8 cellular contexts compared by ENCODE assay signal in the genomic region with DNA sequence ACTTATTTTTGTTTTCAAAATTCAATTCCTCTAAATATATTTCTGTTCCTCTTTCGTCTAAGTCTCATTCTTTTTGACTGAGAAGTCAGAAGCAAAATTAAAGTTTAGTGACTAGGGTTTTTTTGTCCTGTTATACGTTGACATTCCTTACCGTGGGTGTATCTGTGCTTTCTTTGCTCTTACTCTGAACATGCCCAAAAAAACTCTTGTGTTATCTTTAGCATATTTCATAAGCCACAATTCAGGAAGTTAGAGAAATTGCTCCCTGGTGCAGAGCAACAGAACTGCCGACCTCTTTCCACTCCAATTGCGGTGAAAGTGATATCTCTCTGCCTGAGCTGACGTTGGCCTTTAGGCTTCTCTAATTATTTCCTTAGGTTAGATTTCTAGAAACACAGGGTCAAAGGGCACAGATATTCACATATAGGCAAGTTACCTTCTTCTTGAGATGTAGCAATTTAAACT.
DNase-seq lines count a peak whose midpoint lies in the region; ATAC-seq and TF ChIP-seq lines count a peak whose summit lies in the region.

No MANE protein-coding gene starts in this region.

- CTCF ChIA-PET in WTC11 (lab: Charles Lee): interaction anchor here (0.6 to 2.9 kb wide), 5 partner anchors 16 to 84 kb away, joined by 3 to 17 read pairs (median 5); no protein-coding TSS in a partner anchor

- H3K4me3 ChIP-seq in OCI-LY1 (ENCODE audit: low read depth, low read length, poor library complexity, severe bottlenecking): peak overlapping the region; percentile 13
- no peak overlapping the region for H3K4me3 ChIP-seq in cardiac fibroblast (replicated peaks in 1 of 2; ENCODE audit: low read depth in 2 of 2, low read length in 2 of 2)

- peak overlapping the region; percentile 90 for H3K27ac ChIP-seq in OCI-LY1 (ENCODE audit: low read depth, low read length, poor library complexity, severe bottlenecking)

- H3K27ac Mint-ChIP-seq in WTC11: no peak overlapping the region

- no peak for ATAC-seq in WTC11

- TF ChIP-seq CTCF in OCI-LY1 (IDR thresholded peaks at IDR 0.05; ENCODE audit: low read length) (no peak), cardiac fibroblast (IDR thresholded peaks at IDR 0.05; ENCODE audit: low read depth, low read length) (no peak), WTC11 (IDR thresholded peaks at IDR 0.05) (no peak)

- no peaks in the 10 kb centered on the region for H3K36me3 Mint-ChIP-seq in WTC11

- peaks cover 33% of the 10 kb centered on the region for H3K4me1 ChIP-seq in OCI-LY1 (ENCODE audit: insufficient read depth, low read length, severe bottlenecking)

- POLR2A ChIA-PET in WTC11 (lab: Charles Lee): no interaction called here

- H3K9me2 ChIP-seq in OCI-LY1 (ENCODE audit: low read depth, low read length): no peaks in the 10 kb centered on the region

- 0 out of 2 replicates have a peak, but pooled peaks cover 5% of the 10 kb centered on the region for H3K36me3 ChIP-seq in OCI-LY1 (ENCODE audit: insufficient read depth, low read length)

- no peaks in the 10 kb centered on the region for H3K9me3 ChIP-seq in OCI-LY1 (ENCODE audit: low read length)

- H3K9me3 Mint-ChIP-seq in WTC11: no peaks in the 10 kb centered on the region

- peak overlapping the region; percentile 6; the same call in 1 of the 2 replicates for H3K9ac ChIP-seq in OCI-LY1 (ENCODE audit: low read length)

- H3K27me3 ChIP-seq in OCI-LY1 (ENCODE audit: insufficient read depth, low read length): no peaks in the 10 kb centered on the region

- DNase-seq in stimulated activated CD8-positive, alpha-beta memory T cell treated with anti-CD3 and anti-CD28 coated beads, Interleukin-12 subunit alpha, Interleukin-12 subunit beta, amount 100 ng/mL, for 1 hour (ENCODE audit: low read depth): peak; percentile 14
- DNase-seq in stimulated activated CD8-positive, alpha-beta memory T cell treated with anti-CD3 and anti-CD28 coated beads, Interleukin-4, amount 100 ng/mL, for 48 hours: no peak
- peak; percentile 85 to 90 for DNase-seq in cardiac fibroblast (ENCODE audit: low read depth in 2 of 2)
- DNase-seq in midbrain (lab: John Stamatoyannopoulos, UW): peak; percentile 4
- DNase-seq in NCI-H526 (lab: John Stamatoyannopoulos, UW): no peak
- DNase-seq in ecto neural progenitor cell (ENCODE audit: low spot score): no peak
- no peak for DNase-seq in WTC11 (ENCODE audit: low spot score)

- peaks cover 18% of the 10 kb centered on the region for H3K4me1 Mint-ChIP-seq in WTC11

- H2AFZ ChIP-seq in OCI-LY1 (ENCODE audit: low read length): no peak overlapping the region

- peak overlapping the region; percentile 58 for H3K4me2 ChIP-seq in OCI-LY1 (ENCODE audit: low read length)

- no peak overlapping the region for H3K4me3 Mint-ChIP-seq in WTC11

- peaks cover 18% of the 10 kb centered on the region for H3K27me3 Mint-ChIP-seq in WTC11 (ENCODE audit: low read depth)

- no peaks in the 10 kb centered on the region for H3F3A ChIP-seq in OCI-LY1 (ENCODE audit: insufficient read depth, low read length)

- no peaks in the 10 kb centered on the region for H3K79me2 ChIP-seq in OCI-LY1 (ENCODE audit: insufficient read depth, low read length)

- no peaks in the 10 kb centered on the region for H4K20me1 ChIP-seq in OCI-LY1 (ENCODE audit: insufficient read depth, low read length)

TF ChIP-seq in WTC11, 78 proteins besides CTCF, POLR2A, EP300 and RAD21:
- TF ChIP-seq IRF2 (CRISPR knock-in tag; IDR thresholded peaks at IDR 0.05; ENCODE audit: borderline replicate concordance, low read depth) (no peak), FOXK1 (CRISPR knock-in tag; IDR thresholded peaks at IDR 0.05) (no peak), HMGA2 (CRISPR knock-in tag; IDR thresholded peaks at IDR 0.05) (no peak), ESRRA (CRISPR knock-in tag; IDR thresholded peaks at IDR 0.05; ENCODE audit: borderline replicate concordance) (no peak), ATF1 (CRISPR knock-in tag; IDR thresholded peaks at IDR 0.05) (no peak), NR1H2 (CRISPR knock-in tag; IDR thresholded peaks at IDR 0.05) (no peak), MYBL2 (CRISPR knock-in tag; IDR thresholded peaks at IDR 0.05) (no peak), ZNF317 (CRISPR knock-in tag; IDR thresholded peaks at IDR 0.05; ENCODE audit: borderline replicate concordance, low read depth) (no peak), ZNF263 (CRISPR knock-in tag; IDR thresholded peaks at IDR 0.05; ENCODE audit: low read depth) (no peak), NR2C2 (CRISPR knock-in tag; IDR thresholded peaks at IDR 0.05) (no peak), PRRX2 (CRISPR knock-in tag; IDR thresholded peaks at IDR 0.05) (no peak), SP1 (CRISPR knock-in tag; conservative IDR thresholded peaks at IDR 0.05) (no peak)
- TF ChIP-seq, protein P1, sequence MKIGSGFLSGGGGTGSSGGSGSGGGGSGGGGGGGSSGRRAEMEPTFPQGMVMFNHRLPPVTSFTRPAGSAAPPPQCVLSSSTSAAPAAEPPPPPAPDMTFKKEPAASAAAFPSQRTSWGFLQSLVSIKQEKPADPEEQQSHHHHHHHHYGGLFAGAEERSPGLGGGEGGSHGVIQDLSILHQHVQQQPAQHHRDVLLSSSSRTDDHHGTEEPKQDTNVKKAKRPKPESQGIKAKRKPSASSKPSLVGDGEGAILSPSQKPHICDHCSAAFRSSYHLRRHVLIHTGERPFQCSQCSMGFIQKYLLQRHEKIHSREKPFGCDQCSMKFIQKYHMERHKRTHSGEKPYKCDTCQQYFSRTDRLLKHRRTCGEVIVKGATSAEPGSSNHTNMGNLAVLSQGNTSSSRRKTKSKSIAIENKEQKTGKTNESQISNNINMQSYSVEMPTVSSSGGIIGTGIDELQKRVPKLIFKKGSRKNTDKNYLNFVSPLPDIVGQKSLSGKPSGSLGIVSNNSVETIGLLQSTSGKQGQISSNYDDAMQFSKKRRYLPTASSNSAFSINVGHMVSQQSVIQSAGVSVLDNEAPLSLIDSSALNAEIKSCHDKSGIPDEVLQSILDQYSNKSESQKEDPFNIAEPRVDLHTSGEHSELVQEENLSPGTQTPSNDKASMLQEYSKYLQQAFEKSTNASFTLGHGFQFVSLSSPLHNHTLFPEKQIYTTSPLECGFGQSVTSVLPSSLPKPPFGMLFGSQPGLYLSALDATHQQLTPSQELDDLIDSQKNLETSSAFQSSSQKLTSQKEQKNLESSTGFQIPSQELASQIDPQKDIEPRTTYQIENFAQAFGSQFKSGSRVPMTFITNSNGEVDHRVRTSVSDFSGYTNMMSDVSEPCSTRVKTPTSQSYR (CRISPR knock-in tag; IDR thresholded peaks at IDR 0.05): no peak
- TF ChIP-seq, protein P2, sequence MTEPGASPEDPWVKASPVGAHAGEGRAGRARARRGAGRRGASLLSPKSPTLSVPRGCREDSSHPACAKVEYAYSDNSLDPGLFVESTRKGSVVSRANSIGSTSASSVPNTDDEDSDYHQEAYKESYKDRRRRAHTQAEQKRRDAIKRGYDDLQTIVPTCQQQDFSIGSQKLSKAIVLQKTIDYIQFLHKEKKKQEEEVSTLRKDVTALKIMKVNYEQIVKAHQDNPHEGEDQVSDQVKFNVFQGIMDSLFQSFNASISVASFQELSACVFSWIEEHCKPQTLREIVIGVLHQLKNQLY (CRISPR knock-in tag; IDR thresholded peaks at IDR 0.05): no peak
- TF ChIP-seq, protein P3, sequence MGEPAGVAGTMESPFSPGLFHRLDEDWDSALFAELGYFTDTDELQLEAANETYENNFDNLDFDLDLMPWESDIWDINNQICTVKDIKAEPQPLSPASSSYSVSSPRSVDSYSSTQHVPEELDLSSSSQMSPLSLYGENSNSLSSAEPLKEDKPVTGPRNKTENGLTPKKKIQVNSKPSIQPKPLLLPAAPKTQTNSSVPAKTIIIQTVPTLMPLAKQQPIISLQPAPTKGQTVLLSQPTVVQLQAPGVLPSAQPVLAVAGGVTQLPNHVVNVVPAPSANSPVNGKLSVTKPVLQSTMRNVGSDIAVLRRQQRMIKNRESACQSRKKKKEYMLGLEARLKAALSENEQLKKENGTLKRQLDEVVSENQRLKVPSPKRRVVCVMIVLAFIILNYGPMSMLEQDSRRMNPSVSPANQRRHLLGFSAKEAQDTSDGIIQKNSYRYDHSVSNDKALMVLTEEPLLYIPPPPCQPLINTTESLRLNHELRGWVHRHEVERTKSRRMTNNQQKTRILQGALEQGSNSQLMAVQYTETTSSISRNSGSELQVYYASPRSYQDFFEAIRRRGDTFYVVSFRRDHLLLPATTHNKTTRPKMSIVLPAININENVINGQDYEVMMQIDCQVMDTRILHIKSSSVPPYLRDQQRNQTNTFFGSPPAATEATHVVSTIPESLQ (CRISPR knock-in tag; IDR thresholded peaks at IDR 0.05): no peak
- TF ChIP-seq, protein P4, sequence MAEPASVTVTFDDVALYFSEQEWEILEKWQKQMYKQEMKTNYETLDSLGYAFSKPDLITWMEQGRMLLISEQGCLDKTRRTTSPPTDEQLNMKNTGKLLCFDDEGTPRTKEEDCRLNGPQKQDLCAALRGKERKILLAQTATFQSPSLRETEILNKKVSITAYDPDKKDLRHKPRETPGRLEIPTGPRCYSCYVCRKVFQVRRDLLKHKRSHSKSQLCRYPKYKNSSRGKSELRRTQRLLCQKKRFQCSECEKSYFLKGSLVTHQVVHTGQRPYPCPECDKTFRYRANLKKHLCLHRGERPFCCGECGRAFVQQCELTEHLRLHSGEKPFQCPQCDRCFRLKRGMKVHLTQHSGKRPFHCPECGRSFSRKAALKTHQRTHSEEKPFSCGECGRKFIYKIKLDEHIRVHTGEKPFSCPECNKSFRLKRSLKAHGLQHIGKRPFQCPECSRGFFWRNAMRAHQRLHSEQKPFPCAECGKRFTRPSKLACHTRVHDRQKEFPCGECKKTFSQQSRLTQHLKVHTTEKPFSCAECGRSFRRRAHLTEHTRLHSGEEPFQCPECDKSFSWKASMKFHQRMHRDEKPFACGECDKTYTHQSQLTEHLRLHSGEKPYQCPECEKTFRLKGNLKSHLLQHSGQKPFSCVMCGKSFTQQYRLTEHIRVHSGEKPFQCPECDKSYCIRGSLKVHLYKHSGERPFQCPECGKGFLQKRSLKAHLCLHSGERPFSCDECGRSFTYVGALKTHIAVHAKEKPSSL (CRISPR knock-in tag; conservative IDR thresholded peaks at IDR 0.05): no peak
- TF ChIP-seq, protein P5, sequence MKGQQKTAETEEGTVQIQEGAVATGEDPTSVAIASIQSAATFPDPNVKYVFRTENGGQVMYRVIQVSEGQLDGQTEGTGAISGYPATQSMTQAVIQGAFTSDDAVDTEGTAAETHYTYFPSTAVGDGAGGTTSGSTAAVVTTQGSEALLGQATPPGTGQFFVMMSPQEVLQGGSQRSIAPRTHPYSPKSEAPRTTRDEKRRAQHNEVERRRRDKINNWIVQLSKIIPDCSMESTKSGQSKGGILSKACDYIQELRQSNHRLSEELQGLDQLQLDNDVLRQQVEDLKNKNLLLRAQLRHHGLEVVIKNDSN (CRISPR knock-in tag; IDR thresholded peaks at IDR 0.05): no peak

Comparison
In these comparisons a context has a peak if more than half of its experiments do, and no peak if none do; other contexts are left out.
1. DNase-seq: peak in stimulated activated CD8-positive, alpha-beta memory T cell treated with anti-CD3 and anti-CD28 coated beads, Interleukin-12 subunit alpha, Interleukin-12 subunit beta, amount 100 ng/mL, for 1 hour (single experiment), cardiac fibroblast (2 of 2) and midbrain (single experiment); none in stimulated activated CD8-positive, alpha-beta memory T cell treated with anti-CD3 and anti-CD28 coated beads, Interleukin-4, amount 100 ng/mL, for 48 hours (single experiment), NCI-H526 (0 of 2), ecto neural progenitor cell (single experiment) and WTC11 (single experiment).